28 cellular contexts compared by ENCODE assay signal in genomic region chr22:31609716-31610115, GRCh38.
"Had no signal": no experiment of that assay in that cellular context is flagged by ENCODE, and none has a peak within 500 bp of the region (broad histone marks: within the 10 kb centered on the region; RNA-seq: fewer than 3 reads in every experiment).

No MANE protein-coding gene starts in this region.

- H3K9me3 Mint-ChIP-seq: activated CD4-positive, alpha-beta memory T cell treated with anti-CD3 and anti-CD28 coated beads, Interleukin-2, amount 10 ng/mL, durations not matched to agents 7 days and 5 days; activated naive CD4-positive, alpha-beta T cell treated with anti-CD3 and anti-CD28 coated beads for 36 hours; activated T-cell treated with anti-CD3 and anti-CD28 coated beads, Interleukin-2, amount 50 U/mL, for 4 hours; central memory CD8-positive, alpha-beta T cell; effector memory CD8-positive, alpha-beta T cell; immature natural killer cell; mesothelial cell of epicardium; naive thymus-derived CD8-positive, alpha-beta T cell had no signal

- H3K4me3 ChIP-seq: breast epithelium, colonic mucosa, dorsolateral prefrontal cortex, hepatocyte, left lung, ovary, prostate gland, transverse colon, uterus had no signal

- H3K27ac Mint-ChIP-seq: activated CD4-positive, alpha-beta memory T cell treated with anti-CD3 and anti-CD28 coated beads, Interleukin-2, amount 10 ng/mL, durations not matched to agents 7 days and 5 days; activated naive CD4-positive, alpha-beta T cell treated with anti-CD3 and anti-CD28 coated beads for 36 hours; mesothelial cell of epicardium had no signal

- ATAC-seq: activated T-cell treated with anti-CD3 and anti-CD28 coated beads, Interleukin-2, amount 50 U/mL, for 4 hours; effector memory CD8-positive, alpha-beta T cell; esophagus mucosa; left lung; naive thymus-derived CD8-positive, alpha-beta T cell; SK-N-SH treated with all-trans-retinoic acid at 6 μM for 48 hours had no signal

- H3K27me3 ChIP-seq: breast epithelium, colonic mucosa, dorsolateral prefrontal cortex, hepatocyte, left lung, neutrophil, ovary, transverse colon, uterus had no signal

- H3K9me3 ChIP-seq: breast epithelium, colonic mucosa, left lung, neutrophil, ovary, prostate gland, transverse colon, uterus had no signal

- H3K27me3 Mint-ChIP-seq: activated CD4-positive, alpha-beta memory T cell treated with anti-CD3 and anti-CD28 coated beads, Interleukin-2, amount 10 ng/mL, durations not matched to agents 7 days and 5 days; central memory CD8-positive, alpha-beta T cell; effector memory CD8-positive, alpha-beta T cell; naive thymus-derived CD8-positive, alpha-beta T cell had no signal

- H3K4me1 ChIP-seq: colonic mucosa, prostate gland, transverse colon, uterus had no signal

- H3K4me1 Mint-ChIP-seq: mesothelial cell of epicardium had no signal

- DNase-seq: activated CD4-positive, alpha-beta memory T cell treated with anti-CD3 and anti-CD28 coated beads, Interleukin-2, amount 10 ng/mL, durations not matched to agents 7 days and 5 days; activated CD4-positive, alpha-beta T cell treated with anti-CD3 and anti-CD28 coated beads for 4 hours; activated naive CD4-positive, alpha-beta T cell treated with anti-CD3 and anti-CD28 coated beads for 36 hours; activated T-cell treated with anti-CD3 and anti-CD28 coated beads, Interleukin-2, amount 50 U/mL, for 4 hours; amniotic stem cell; colonic mucosa; effector memory CD8-positive, alpha-beta T cell; foreskin melanocyte; glutamatergic neuron; immature natural killer cell; kidney glomerular epithelial cell; ovary; stimulated activated CD4-positive, alpha-beta T cell treated with anti-CD3 and anti-CD28 coated beads, Interleukin-12 subunit alpha, Interleukin-12 subunit beta, amount 100 ng/mL, for 4 hours; stimulated activated CD4-positive, alpha-beta T cell treated with anti-CD3 and anti-CD28 coated beads, Interleukin-4, amount 100 ng/mL, for 4 hours; T-helper 9 cell; transverse colon; uterus had no signal

- H3K4me3 Mint-ChIP-seq: activated CD4-positive, alpha-beta memory T cell treated with anti-CD3 and anti-CD28 coated beads, Interleukin-2, amount 10 ng/mL, durations not matched to agents 7 days and 5 days; activated naive CD4-positive, alpha-beta T cell treated with anti-CD3 and anti-CD28 coated beads for 36 hours; activated T-cell treated with anti-CD3 and anti-CD28 coated beads, Interleukin-2, amount 50 U/mL, for 4 hours; central memory CD8-positive, alpha-beta T cell; effector memory CD8-positive, alpha-beta T cell; immature natural killer cell; mesothelial cell of epicardium; naive thymus-derived CD8-positive, alpha-beta T cell had no signal

- H3K36me3 ChIP-seq: breast epithelium, colonic mucosa, ovary, prostate gland, transverse colon, uterus had no signal

- H3K27ac ChIP-seq: breast epithelium, colonic mucosa, hepatocyte, left lung, neutrophil, ovary, prostate gland, transverse colon, uterus had no signal
